Comparison of ENCODE assay signal across 25 cellular contexts in the genomic region with DNA sequence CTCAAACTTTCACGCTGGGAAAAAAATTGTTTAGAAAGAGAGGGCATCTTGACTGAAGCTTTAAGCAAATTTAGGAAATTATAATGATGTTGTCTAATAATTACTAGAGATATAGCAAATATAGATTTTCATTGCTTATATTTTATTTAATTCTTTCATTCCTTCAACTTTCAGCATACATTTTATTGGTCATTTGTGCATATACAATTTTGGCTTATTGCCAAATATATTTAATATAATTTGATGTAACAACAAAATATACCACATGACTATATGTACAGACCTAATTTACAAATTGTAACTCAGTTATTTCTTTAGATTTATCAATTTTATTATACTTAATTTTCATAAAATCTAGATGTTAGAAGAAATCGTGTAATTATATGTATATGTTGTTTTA.
"Had no signal": no experiment of that assay in that cellular context is flagged by ENCODE, and none has a peak within 500 bp of the region (broad histone marks: within the 10 kb centered on the region; RNA-seq: fewer than 3 reads in every experiment).

No MANE protein-coding gene starts in this region.

- H3K9me3 ChIP-seq: left lung, prostate gland, right atrium auricular region, sigmoid colon, spleen, thoracic aorta, tibial nerve, upper lobe of left lung had no signal

- ATAC-seq: esophagus mucosa; foreskin keratinocyte; left cardiac atrium; left lung; naive thymus-derived CD4-positive, alpha-beta T cell; stimulated activated memory B cell treated with anti-CD40 and anti-IgM and Interleukin-4, amounts not matched to agents 10 μg/mL and 1 μg/mL and 100 μg/mL, for 72 hours had no signal

- H3K9ac ChIP-seq: neural progenitor cell had no signal

- H3K27ac Mint-ChIP-seq: mesothelial cell of epicardium; naive thymus-derived CD4-positive, alpha-beta T cell; nephron; neural progenitor cell; stimulated activated memory B cell treated with anti-CD40 and anti-IgM and Interleukin-4, amounts not matched to agents 10 μg/mL and 1 μg/mL and 100 μg/mL, for 72 hours; stimulated activated naive CD8-positive, alpha-beta T cell treated with anti-CD3 and anti-CD28 coated beads, Interleukin-15, Interleukin-2, amounts not matched to agents 100 ng/mL and 50 ng/mL, for 24 hours had no signal

- H3K4me1 Mint-ChIP-seq: mesothelial cell of epicardium; naive thymus-derived CD4-positive, alpha-beta T cell; nephron; neural progenitor cell; stimulated activated memory B cell treated with anti-CD40 and anti-IgM and Interleukin-4, amounts not matched to agents 10 μg/mL and 1 μg/mL and 100 μg/mL, for 72 hours had no signal

- H3K27me3 ChIP-seq: foreskin keratinocyte, left lung, neural progenitor cell, right atrium auricular region, sigmoid colon, spleen, tibial nerve, upper lobe of left lung had no signal

- H3K27ac ChIP-seq: epithelial cell of prostate, foreskin keratinocyte, left lung, neural progenitor cell, prostate gland, right atrium auricular region, sigmoid colon, spleen, thoracic aorta, tibial nerve, upper lobe of left lung had no signal

- H3K27me3 Mint-ChIP-seq: naive thymus-derived CD4-positive, alpha-beta T cell; stimulated activated memory B cell treated with anti-CD40 and anti-IgM and Interleukin-4, amounts not matched to agents 10 μg/mL and 1 μg/mL and 100 μg/mL, for 72 hours; stimulated activated naive CD8-positive, alpha-beta T cell treated with anti-CD3 and anti-CD28 coated beads, Interleukin-15, Interleukin-2, amounts not matched to agents 100 ng/mL and 50 ng/mL, for 24 hours had no signal

- H3K4me1 ChIP-seq: foreskin keratinocyte, left lung, neural progenitor cell, prostate gland, right atrium auricular region, sigmoid colon, spleen, tibial nerve, upper lobe of left lung had no signal

- H2AFZ ChIP-seq: neural progenitor cell had no signal

- H3K36me3 ChIP-seq: left lung, neural progenitor cell, prostate gland, right atrium auricular region, sigmoid colon, spleen, thoracic aorta, tibial nerve, upper lobe of left lung had no signal

- H3K9me3 Mint-ChIP-seq: stimulated activated naive CD8-positive, alpha-beta T cell treated with anti-CD3 and anti-CD28 coated beads, Interleukin-15, Interleukin-2, amounts not matched to agents 100 ng/mL and 50 ng/mL, for 24 hours had no signal

- H3K4me2 ChIP-seq: neural progenitor cell had no signal

- DNase-seq: cortex of kidney; effector CD4-positive, alpha-beta T cell; foreskin keratinocyte; glutamatergic neuron; hypothalamus; left cardiac atrium; left lung; mesenchymal stem cell; naive thymus-derived CD4-positive, alpha-beta T cell; sigmoid colon; spleen; stimulated activated CD4-positive, alpha-beta T cell treated with anti-CD3 and anti-CD28 coated beads, Interleukin-4, amount 100 ng/mL, for 4 hours; upper lobe of left lung had no signal

- H3K4me3 Mint-ChIP-seq: mesothelial cell of epicardium; naive thymus-derived CD4-positive, alpha-beta T cell; nephron; neural progenitor cell; stimulated activated memory B cell treated with anti-CD40 and anti-IgM and Interleukin-4, amounts not matched to agents 10 μg/mL and 1 μg/mL and 100 μg/mL, for 72 hours; stimulated activated naive CD8-positive, alpha-beta T cell treated with anti-CD3 and anti-CD28 coated beads, Interleukin-15, Interleukin-2, amounts not matched to agents 100 ng/mL and 50 ng/mL, for 24 hours had no signal

- H3K4me3 ChIP-seq: left lung, neural progenitor cell, prostate gland, right atrium auricular region, sigmoid colon, spleen, thoracic aorta, tibial nerve, upper lobe of left lung had no signal

- H3K36me3 Mint-ChIP-seq: mesothelial cell of epicardium; naive thymus-derived CD4-positive, alpha-beta T cell; neural progenitor cell; stimulated activated memory B cell treated with anti-CD40 and anti-IgM and Interleukin-4, amounts not matched to agents 10 μg/mL and 1 μg/mL and 100 μg/mL, for 72 hours had no signal

- FAIRE-seq: urothelium cell line had no signal
